ENCODE assay signal across 2 cellular contexts in the genomic region with DNA sequence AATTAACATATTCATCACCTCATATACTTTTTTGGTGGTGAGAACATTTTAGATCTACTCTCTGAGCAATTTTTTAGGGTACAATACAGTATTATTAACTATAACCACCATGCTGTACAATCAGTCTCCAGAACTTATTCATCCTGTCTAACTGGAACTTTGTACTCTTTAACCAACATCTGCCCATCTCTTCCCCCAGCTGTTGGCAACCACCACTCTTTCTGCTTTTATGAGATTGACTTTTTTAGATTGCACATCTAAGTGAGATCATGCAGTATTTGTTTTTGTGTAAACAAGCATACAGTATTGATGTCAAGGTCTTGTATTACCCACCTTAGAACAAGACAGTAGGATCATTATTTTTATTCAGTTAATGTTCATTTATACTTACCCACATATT.
TF ChIP-seq lines count a peak whose summit lies in the region.

No MANE protein-coding gene starts in this region.

TF ChIP-seq in IMR-90, 13 proteins besides CTCF, POLR2A, EP300 and RAD21 (continued from another document):
- no peak for TF ChIP-seq SMC3 (IDR thresholded peaks at IDR 0.05; ENCODE audit: low read depth, low read length)
- TF ChIP-seq MAFK (IDR thresholded peaks at IDR 0.05; ENCODE audit: low read depth, low read length), result no peak
- TF ChIP-seq, protein P1, sequence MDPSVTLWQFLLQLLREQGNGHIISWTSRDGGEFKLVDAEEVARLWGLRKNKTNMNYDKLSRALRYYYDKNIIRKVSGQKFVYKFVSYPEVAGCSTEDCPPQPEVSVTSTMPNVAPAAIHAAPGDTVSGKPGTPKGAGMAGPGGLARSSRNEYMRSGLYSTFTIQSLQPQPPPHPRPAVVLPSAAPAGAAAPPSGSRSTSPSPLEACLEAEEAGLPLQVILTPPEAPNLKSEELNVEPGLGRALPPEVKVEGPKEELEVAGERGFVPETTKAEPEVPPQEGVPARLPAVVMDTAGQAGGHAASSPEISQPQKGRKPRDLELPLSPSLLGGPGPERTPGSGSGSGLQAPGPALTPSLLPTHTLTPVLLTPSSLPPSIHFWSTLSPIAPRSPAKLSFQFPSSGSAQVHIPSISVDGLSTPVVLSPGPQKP (IDR thresholded peaks at IDR 0.05; ENCODE audit: borderline replicate concordance, low read depth, low read length), result no peak
- no peak for TF ChIP-seq RFX5 (IDR thresholded peaks at IDR 0.05; ENCODE audit: low read depth, low read length)
- no peak for TF ChIP-seq RCOR1 (IDR thresholded peaks at IDR 0.05; ENCODE audit: insufficient replicate concordance, low read length)
- no peak for TF ChIP-seq FOS (IDR thresholded peaks at IDR 0.05; ENCODE audit: low read depth, low read length)

TF ChIP-seq in SK-N-SH treated with all-trans-retinoic acid at 6 μM for 48 hours, 23 proteins besides CTCF, POLR2A, EP300 and RAD21 (continued from another document):
- TF ChIP-seq, protein P2, sequence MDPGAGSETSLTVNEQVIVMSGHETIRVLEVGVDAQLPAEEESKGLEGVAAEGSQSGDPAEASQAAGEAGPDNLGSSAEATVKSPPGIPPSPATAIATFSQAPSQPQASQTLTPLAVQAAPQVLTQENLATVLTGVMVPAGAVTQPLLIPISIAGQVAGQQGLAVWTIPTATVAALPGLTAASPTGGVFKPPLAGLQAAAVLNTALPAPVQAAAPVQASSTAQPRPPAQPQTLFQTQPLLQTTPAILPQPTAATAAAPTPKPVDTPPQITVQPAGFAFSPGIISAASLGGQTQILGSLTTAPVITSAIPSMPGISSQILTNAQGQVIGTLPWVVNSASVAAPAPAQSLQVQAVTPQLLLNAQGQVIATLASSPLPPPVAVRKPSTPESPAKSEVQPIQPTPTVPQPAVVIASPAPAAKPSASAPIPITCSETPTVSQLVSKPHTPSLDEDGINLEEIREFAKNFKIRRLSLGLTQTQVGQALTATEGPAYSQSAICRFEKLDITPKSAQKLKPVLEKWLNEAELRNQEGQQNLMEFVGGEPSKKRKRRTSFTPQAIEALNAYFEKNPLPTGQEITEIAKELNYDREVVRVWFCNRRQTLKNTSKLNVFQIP (CRISPR knock-in tag; IDR thresholded peaks at IDR 0.05; ENCODE audit: borderline replicate concordance, low read depth), result no peak
- TF ChIP-seq, protein P3, sequence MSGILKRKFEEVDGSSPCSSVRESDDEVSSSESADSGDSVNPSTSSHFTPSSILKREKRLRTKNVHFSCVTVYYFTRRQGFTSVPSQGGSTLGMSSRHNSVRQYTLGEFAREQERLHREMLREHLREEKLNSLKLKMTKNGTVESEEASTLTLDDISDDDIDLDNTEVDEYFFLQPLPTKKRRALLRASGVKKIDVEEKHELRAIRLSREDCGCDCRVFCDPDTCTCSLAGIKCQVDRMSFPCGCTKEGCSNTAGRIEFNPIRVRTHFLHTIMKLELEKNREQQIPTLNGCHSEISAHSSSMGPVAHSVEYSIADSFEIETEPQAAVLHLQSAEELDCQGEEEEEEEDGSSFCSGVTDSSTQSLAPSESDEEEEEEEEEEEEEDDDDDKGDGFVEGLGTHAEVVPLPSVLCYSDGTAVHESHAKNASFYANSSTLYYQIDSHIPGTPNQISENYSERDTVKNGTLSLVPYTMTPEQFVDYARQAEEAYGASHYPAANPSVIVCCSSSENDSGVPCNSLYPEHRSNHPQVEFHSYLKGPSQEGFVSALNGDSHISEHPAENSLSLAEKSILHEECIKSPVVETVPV (CRISPR knock-in tag; IDR thresholded peaks at IDR 0.05), result no peak
- no peak for TF ChIP-seq ZNF70 (CRISPR knock-in tag; IDR thresholded peaks at IDR 0.05)
- no peak for TF ChIP-seq ISL1 (CRISPR knock-in tag; IDR thresholded peaks at IDR 0.05)
- no peak for TF ChIP-seq OSR1 (CRISPR knock-in tag; IDR thresholded peaks at IDR 0.05)
